28 cellular contexts compared by ENCODE assay signal in genomic region chr10:3418901-3419300, GRCh38.
"Had no signal": no experiment of that assay in that cellular context is flagged by ENCODE, and none has a peak within 500 bp of the region (broad histone marks: within the 10 kb centered on the region; RNA-seq: fewer than 3 reads in every experiment).

No MANE protein-coding gene starts in this region.

- H3K27ac Mint-ChIP-seq: immature natural killer cell; memory B cell; stimulated activated naive B cell treated with anti-CD40 and anti-IgM and Interleukin-4, amounts not matched to agents 10 μg/mL and 1 μg/mL and 100 μg/mL, for 72 hours; stimulated activated naive CD8-positive, alpha-beta T cell treated with anti-CD3 and anti-CD28 coated beads, Interleukin-15, Interleukin-2, amounts not matched to agents 100 ng/mL and 50 ng/mL, for 24 hours had no signal

- H3K4me1 ChIP-seq: psoas muscle, suprapubic skin, thyroid gland, upper lobe of right lung, vagina had no signal

- H3K4me3 ChIP-seq: esophagus squamous epithelium, heart right ventricle, lung, ovary, psoas muscle, skin epidermis, spleen, suprapubic skin, thyroid gland, upper lobe of right lung, vagina had no signal

- H3K27me3 ChIP-seq: esophagus squamous epithelium, heart right ventricle, ovary, suprapubic skin, thyroid gland, upper lobe of right lung, vagina had no signal

- H3K9me3 ChIP-seq: esophagus squamous epithelium, heart right ventricle, ovary, psoas muscle, spleen, suprapubic skin, thyroid gland, upper lobe of right lung, vagina had no signal

- DNase-seq: cortex of kidney; effector memory CD8-positive, alpha-beta T cell; erythroblast; esophagus squamous epithelium; foreskin melanocyte; glutamatergic neuron; heart right ventricle; hypothalamus; immature natural killer cell; islet precursor cell; left ventricle myocardium superior; ovary; posterior cingulate gyrus; psoas muscle; right cardiac atrium; spleen; stimulated activated CD4-positive, alpha-beta T cell treated with anti-CD3 and anti-CD28 coated beads, Interleukin-4, amount 100 ng/mL, for 4 hours; stimulated activated naive B cell treated with anti-CD40 and anti-IgM and Interleukin-4, amounts not matched to agents 10 μg/mL and 1 μg/mL and 100 μg/mL, for 72 hours; thyroid gland; upper lobe of right lung had no signal

- H3K4me3 Mint-ChIP-seq: immature natural killer cell; memory B cell; neural crest cell; stimulated activated naive B cell treated with anti-CD40 and anti-IgM and Interleukin-4, amounts not matched to agents 10 μg/mL and 1 μg/mL and 100 μg/mL, for 72 hours; stimulated activated naive CD8-positive, alpha-beta T cell treated with anti-CD3 and anti-CD28 coated beads, Interleukin-15, Interleukin-2, amounts not matched to agents 100 ng/mL and 50 ng/mL, for 24 hours had no signal

- H3K36me3 Mint-ChIP-seq: immature natural killer cell; memory B cell; natural killer cell treated with Interleukin-12 subunit alpha and Interleukin-12 subunit beta and Interleukin-15 and Interleukin-18, amount 100 ng/mL, for 72 hours; stimulated activated naive B cell treated with anti-CD40 and anti-IgM and Interleukin-4, amounts not matched to agents 10 μg/mL and 1 μg/mL and 100 μg/mL, for 72 hours had no signal

- H3K9me3 Mint-ChIP-seq: effector memory CD8-positive, alpha-beta T cell; immature natural killer cell; memory B cell; natural killer cell treated with Interleukin-12 subunit alpha and Interleukin-12 subunit beta and Interleukin-15 and Interleukin-18, amount 100 ng/mL, for 72 hours; neural crest cell; stimulated activated naive B cell treated with anti-CD40 and anti-IgM and Interleukin-4, amounts not matched to agents 10 μg/mL and 1 μg/mL and 100 μg/mL, for 72 hours; stimulated activated naive CD8-positive, alpha-beta T cell treated with anti-CD3 and anti-CD28 coated beads, Interleukin-15, Interleukin-2, amounts not matched to agents 100 ng/mL and 50 ng/mL, for 24 hours had no signal

- H3K36me3 ChIP-seq: esophagus squamous epithelium, heart right ventricle, ovary, spleen, suprapubic skin, thyroid gland, upper lobe of right lung, vagina had no signal

- H3K27ac ChIP-seq: esophagus squamous epithelium, heart right ventricle, ovary, psoas muscle, skin epidermis, spleen, suprapubic skin, thyroid gland, upper lobe of right lung, vagina had no signal

- ATAC-seq: effector memory CD8-positive, alpha-beta T cell; heart right ventricle; left ventricle myocardium superior; natural killer cell treated with Interleukin-12 subunit alpha and Interleukin-12 subunit beta and Interleukin-15 and Interleukin-18, amount 100 ng/mL, for 72 hours; psoas muscle; right cardiac atrium; stimulated activated naive B cell treated with anti-CD40 and anti-IgM and Interleukin-4, amounts not matched to agents 10 μg/mL and 1 μg/mL and 100 μg/mL, for 72 hours; upper lobe of right lung had no signal
